In genomic region chr3:3801510-3801841, GRCh38 we compare ENCODE assay signal across 12 cellular contexts. TPM values are rescaled to one million over a fixed set of nuclear protein-coding genes. Genes with fewer than 3 reads are reported as not detected.
A peak's percentile ranks its signal among the peaks of the same experiment; 100 is the strongest.
DNase-seq lines count a peak whose midpoint lies in the region; ATAC-seq and TF ChIP-seq lines count a peak whose summit lies in the region.
"Had no signal": no experiment of that assay in that cellular context is flagged by ENCODE, and none has a peak within 500 bp of the region (broad histone marks: within the 10 kb centered on the region; RNA-seq: fewer than 3 reads in every experiment).

No MANE protein-coding gene starts in this region.

- POLR2A ChIA-PET in activated B cell treated with CpG ODN at 0.5 μM for 24 hours (lab: Charles Lee) (no interaction called here), PC-9 (lab: Charles Lee; ENCODE audit: unreplicated experiment) (no interaction called here)
- POLR2A ChIA-PET in activated CD4-positive, alpha-beta memory T cell treated with anti-CD3 and anti-CD28 coated beads for 36 hours (lab: Charles Lee), result no interaction called here

- H3K4me3 ChIP-seq in iPS-18c (ENCODE audit: insufficient read depth, low read depth, low read length) (peak overlapping the region; percentile 90), PC-9 (no peak overlapping the region)

- H3K14ac ChIP-seq in H9 (ENCODE audit: insufficient read depth, low read length), result no peak overlapping the region

- H3K4me3 Mint-ChIP-seq in H9 (peak overlapping the region; percentile 81 to 97), activated B cell treated with CpG ODN at 0.5 μM for 24 hours (peak overlapping the region; percentile 52), progenitor cell of endocrine pancreas (ENCODE audit: low read depth) (peak overlapping the region; percentile 81)
- H3K4me3 Mint-ChIP-seq in activated CD4-positive, alpha-beta memory T cell treated with anti-CD3 and anti-CD28 coated beads for 36 hours, result no peak overlapping the region
- H3K4me3 Mint-ChIP-seq: activated CD4-positive, alpha-beta T cell treated with anti-CD3 and anti-CD28 coated beads, Interleukin-2, amount 10 ng/mL, durations not matched to agents 7 days and 5 days had no signal

- no peak overlapping the region for H4K91ac ChIP-seq in H9 (ENCODE audit: insufficient read length, low read depth, low read length)

- H2AFZ ChIP-seq in H9 (ENCODE audit: low read length) (no peak overlapping the region), PC-9 (no peak overlapping the region)

- peak overlapping the region; percentile 92 for H3K9ac ChIP-seq in H9 (ENCODE audit: extremely low read depth, insufficient read length, low read length)

- no peak for ATAC-seq in activated B cell treated with CpG ODN at 0.5 μM for 24 hours (ENCODE audit: low read depth)
- no peak for ATAC-seq in GM19467 (IDR thresholded peaks at IDR 0.05; ENCODE audit: unreplicated experiment)

- no peak overlapping the region for H2AK5ac ChIP-seq in H9 (ENCODE audit: insufficient read length, low read length)

- no peaks in the 10 kb centered on the region for H3F3A ChIP-seq in PC-9 (ENCODE audit: insufficient read depth, low read depth)

- H3K23me2 ChIP-seq in H9 (ENCODE audit: insufficient read length, low read depth, low read length, poor library complexity, severe bottlenecking), result peaks cover 19% of the 10 kb centered on the region

- CTCF ChIA-PET in activated B cell treated with CpG ODN at 0.5 μM for 24 hours (lab: Charles Lee), result no interaction called here
- CTCF ChIA-PET in PC-9 (lab: Charles Lee), result no interaction called here
- CTCF ChIA-PET in activated CD4-positive, alpha-beta memory T cell treated with anti-CD3 and anti-CD28 coated beads for 36 hours (lab: Charles Lee), result no interaction called here

- H3K36me3 Mint-ChIP-seq in H9 (ENCODE audit: insufficient read depth in 1 of 3, low read depth in 3 of 3), result peaks cover 36 to 54% (median 40%) of the 10 kb centered on the region in 3 experiments
- H3K36me3 Mint-ChIP-seq in activated B cell treated with CpG ODN at 0.5 μM for 24 hours (ENCODE audit: low read depth), result no peaks in the 10 kb centered on the region
- H3K36me3 Mint-ChIP-seq in progenitor cell of endocrine pancreas (ENCODE audit: insufficient read depth), result peaks cover 8% of the 10 kb centered on the region
- no peaks in the 10 kb centered on the region for H3K36me3 Mint-ChIP-seq in activated CD4-positive, alpha-beta memory T cell treated with anti-CD3 and anti-CD28 coated beads for 36 hours

- intact Hi-C loops in activated B cell treated with CpG ODN at 0.5 μM for 24 hours (cut with micrococcal nuclease), result no loop called here
- intact Hi-C loops in PC-9 (cut with micrococcal nuclease; ENCODE audit: unreplicated experiment), result no loop called here
- intact Hi-C loops in activated CD4-positive, alpha-beta memory T cell treated with anti-CD3 and anti-CD28 coated beads for 36 hours (cut with micrococcal nuclease), result no loop called here

- no peak for TF ChIP-seq CTCF in H9 (conservative IDR thresholded peaks at IDR 0.05)
- no peak for TF ChIP-seq CTCF in activated B cell treated with CpG ODN at 0.5 μM for 24 hours (IDR thresholded peaks at IDR 0.05)
- TF ChIP-seq CTCF in progenitor cell of endocrine pancreas (IDR thresholded peaks at IDR 0.05; ENCODE audit: unreplicated experiment), result no peak
- TF ChIP-seq CTCF in PC-9 (conservative IDR thresholded peaks at IDR 0.05), result no peak

- no peak overlapping the region for H2BK15ac ChIP-seq in H9 (ENCODE audit: low read depth, low read length)

- H3T11ph ChIP-seq in H9 (ENCODE audit: low read length), result no peak overlapping the region

- H4K5ac ChIP-seq in H9 (ENCODE audit: insufficient read length, low read depth, low read length), result no peak overlapping the region

- H3K27me3 Mint-ChIP-seq in H9 (ENCODE audit: low read depth), result peaks cover 17% of the 10 kb centered on the region
- peaks cover 37% of the 10 kb centered on the region for H3K27me3 Mint-ChIP-seq in activated B cell treated with CpG ODN at 0.5 μM for 24 hours
- H3K27me3 Mint-ChIP-seq in progenitor cell of endocrine pancreas, result peaks cover 7% of the 10 kb centered on the region
- peaks cover 42% of the 10 kb centered on the region for H3K27me3 Mint-ChIP-seq in activated CD4-positive, alpha-beta memory T cell treated with anti-CD3 and anti-CD28 coated beads for 36 hours

- H3K18ac ChIP-seq in H9 (ENCODE audit: insufficient read length, low read depth, low read length), result no peak overlapping the region

- DNase-seq in H9, result peak; percentile 67
- DNase-seq in activated B cell treated with CpG ODN at 0.5 μM for 24 hours, result no peak
- no peak for DNase-seq in progenitor cell of endocrine pancreas (ENCODE audit: low spot score, unreplicated experiment)
- no peak for DNase-seq in PC-9
- no peak for DNase-seq in pons (ENCODE audit: low spot score)
- DNase-seq in activated CD4-positive, alpha-beta memory T cell treated with anti-CD3 and anti-CD28 coated beads for 36 hours, result no peak
- DNase-seq: activated CD4-positive, alpha-beta T cell treated with anti-CD3 and anti-CD28 coated beads, Interleukin-2, amount 10 ng/mL, durations not matched to agents 7 days and 5 days; IMR-90; NCI-H146; SW 1271 had no signal

- no peak overlapping the region for H3K4ac ChIP-seq in H9 (ENCODE audit: low read depth, low read length)

- no peak overlapping the region for H2BK5ac ChIP-seq in H9 (ENCODE audit: insufficient read length, low read length)

- no peak overlapping the region for H4K8ac ChIP-seq in H9 (replicated peaks; ENCODE audit: insufficient read length, low read depth, low read length)

- H3K79me1 ChIP-seq in H9 (ENCODE audit: insufficient read depth, low read depth, low read length, poor library complexity, severe bottlenecking), result peaks cover 6% of the 10 kb centered on the region

- no peaks in the 10 kb centered on the region for H3K9me2 ChIP-seq in PC-9 (ENCODE audit: insufficient read depth)

- H2BK20ac ChIP-seq in H9 (ENCODE audit: low read depth, low read length, poor library complexity, severe bottlenecking), result no peak overlapping the region

- peak overlapping the region; percentile 66 for H3K27ac ChIP-seq in H9 (ENCODE audit: insufficient read length, low read depth, low read length)
- no peak overlapping the region for H3K27ac ChIP-seq in PC-9

- H3K9me3 Mint-ChIP-seq in H9, result no peaks in the 10 kb centered on the region; a peak in 2 of 5 replicates
- H3K9me3 Mint-ChIP-seq in activated B cell treated with CpG ODN at 0.5 μM for 24 hours, result no peaks in the 10 kb centered on the region
- no peaks in the 10 kb centered on the region for H3K9me3 Mint-ChIP-seq in progenitor cell of endocrine pancreas (ENCODE audit: low read depth)
- H3K9me3 Mint-ChIP-seq in activated CD4-positive, alpha-beta memory T cell treated with anti-CD3 and anti-CD28 coated beads for 36 hours, result no peaks in the 10 kb centered on the region
- H3K9me3 Mint-ChIP-seq: activated CD4-positive, alpha-beta T cell treated with anti-CD3 and anti-CD28 coated beads, Interleukin-2, amount 10 ng/mL, durations not matched to agents 7 days and 5 days had no signal

- H3K27me3 ChIP-seq in H9 (ENCODE audit: insufficient read depth, low read length) (no peaks in the 10 kb centered on the region), PC-9 (ENCODE audit: insufficient read depth, low read depth) (no peaks in the 10 kb centered on the region)

- no CpG with 5 or more reads among the region's 4 CpGs for WGBS in H9 (ENCODE audit: extremely low coverage, insufficient read length, low lambda C conversion rate)

- H4K20me1 ChIP-seq in H9 (ENCODE audit: control insufficient read depth, insufficient read depth, insufficient read length) (no peaks in the 10 kb centered on the region), PC-9 (ENCODE audit: insufficient read depth) (no peaks in the 10 kb centered on the region)

- H3K27ac Mint-ChIP-seq in H9 (peak overlapping the region; percentile 95 to 99 (median 99)), activated B cell treated with CpG ODN at 0.5 μM for 24 hours (no peak overlapping the region), progenitor cell of endocrine pancreas (peak overlapping the region; percentile 89)
- no peak overlapping the region for H3K27ac Mint-ChIP-seq in activated CD4-positive, alpha-beta memory T cell treated with anti-CD3 and anti-CD28 coated beads for 36 hours
- H3K27ac Mint-ChIP-seq: activated CD4-positive, alpha-beta T cell treated with anti-CD3 and anti-CD28 coated beads, Interleukin-2, amount 10 ng/mL, durations not matched to agents 7 days and 5 days had no signal

- H2BK120ac ChIP-seq in H9 (ENCODE audit: low read depth, low read length, poor library complexity, severe bottlenecking), result no peak overlapping the region

- no peak overlapping the region for H3K56ac ChIP-seq in H9 (ENCODE audit: insufficient read length, low read depth, low read length)

- H3K4me2 ChIP-seq in H9 (ENCODE audit: insufficient read depth, insufficient read length, low read length) (peak overlapping the region; percentile 84), PC-9 (no peak overlapping the region)

- H3K4me1 Mint-ChIP-seq in H9 (peaks cover 56 to 59% of the 10 kb centered on the region in 2 experiments), activated B cell treated with CpG ODN at 0.5 μM for 24 hours (peaks cover 23% of the 10 kb centered on the region), progenitor cell of endocrine pancreas (ENCODE audit: low read depth) (peaks cover 30% of the 10 kb centered on the region)
- peaks cover 9% of the 10 kb centered on the region for H3K4me1 Mint-ChIP-seq in activated CD4-positive, alpha-beta memory T cell treated with anti-CD3 and anti-CD28 coated beads for 36 hours (ENCODE audit: low read depth)

- H3K4me1 ChIP-seq in H9 (ENCODE audit: insufficient read depth, low read length), result peaks cover 10% of the 10 kb centered on the region; the same call in 1 of the 2 replicates
- H3K4me1 ChIP-seq in PC-9 (replicated peaks; ENCODE audit: insufficient read depth), result no peaks in the 10 kb centered on the region

- H3K9me3 ChIP-seq in H9 (ENCODE audit: control insufficient read depth, low read depth, low read length) (no peaks in the 10 kb centered on the region), iPS-18c (ENCODE audit: control insufficient read depth, insufficient read depth, low read length) (no peaks in the 10 kb centered on the region), PC-9 (ENCODE audit: insufficient read depth, low read depth) (no peaks in the 10 kb centered on the region)

- H3K79me2 ChIP-seq in H9 (ENCODE audit: insufficient read depth, low read length) (peaks cover 36% of the 10 kb centered on the region; the same call in 1 of the 2 replicates), PC-9 (ENCODE audit: low read depth) (no peaks in the 10 kb centered on the region)

- H3K36me3 ChIP-seq in PC-9 (ENCODE audit: low read depth), result no peaks in the 10 kb centered on the region

- no TSS peak for BruUV-seq in PC-9 (replicated peaks; lab: Mats Ljungman, UMichigan)

- H3K23ac ChIP-seq in H9 (ENCODE audit: insufficient read length, low read depth, low read length), result no peak overlapping the region

- H2BK12ac ChIP-seq in H9 (ENCODE audit: insufficient read length, low read depth, low read length), result no peak overlapping the region

RNA-seq across cellular contexts. Expression of gene LRRN1, which starts 2.2 kb away (rescaled TPM):
- total RNA-seq in H9 (2021) (269 and 271 TPM in 2 replicates), activated B cell treated with CpG ODN at 0.5 μM for 24 hours (0.81 and 1.00 TPM in 2 replicates), progenitor cell of endocrine pancreas (208 and 222 TPM in 2 replicates), PC-9 (2021) (0.57 and 0.65 TPM in 2 replicates)
- total RNA-seq in activated CD4-positive, alpha-beta memory T cell treated with anti-CD3 and anti-CD28 coated beads for 36 hours, result under 1 TPM in 1 of 2 experiments, not detected in 1; 0.17 TPM

Comparison
In these comparisons a context has a peak if more than half of its experiments do, and no peak if none do; other contexts are left out.
1. H3K27ac Mint-ChIP-seq: peak in H9 (3 of 3) and progenitor cell of endocrine pancreas (single experiment); none in activated B cell treated with CpG ODN at 0.5 μM for 24 hours (single experiment) and activated CD4-positive, alpha-beta memory T cell treated with anti-CD3 and anti-CD28 coated beads for 36 hours (single experiment).
2. RNA of gene LRRN1, which starts 2.2 kb away (total RNA-seq): 269 to 271 TPM in H9 and 208 to 222 TPM in progenitor cell of endocrine pancreas; 0.81 to 1.00 TPM in activated B cell treated with CpG ODN at 0.5 μM for 24 hours, 0.57 to 0.65 TPM in PC-9 and 0.17 TPM in activated CD4-positive, alpha-beta memory T cell treated with anti-CD3 and anti-CD28 coated beads for 36 hours; every median in the first group is over 100 times any median in the second.